22 cellular contexts compared by ENCODE assay signal in genomic region chr1:194026422-194026821, GRCh38.
"Had no signal": no experiment of that assay in that cellular context is flagged by ENCODE, and none has a peak within 500 bp of the region (broad histone marks: within the 10 kb centered on the region; RNA-seq: fewer than 3 reads in every experiment).

No MANE protein-coding gene starts in this region.

- H3K4me3 ChIP-seq: ascending aorta, SJCRH30, SK-N-MC had no signal

- DNase-seq: activated CD4-positive, alpha-beta T cell treated with anti-CD3 and anti-CD28 coated beads, Interleukin-2, amount 10 ng/mL, durations not matched to agents 7 days and 5 days; activated CD4-positive, alpha-beta T cell treated with anti-CD3 and anti-CD28 coated beads, Interleukin-2, amount 50 U/mL, for 48 hours; activated CD8-positive, alpha-beta T cell treated with anti-CD3 and anti-CD28 coated beads, Interleukin-2, amount 10 ng/mL, durations not matched to agents 7 days and 5 days; activated gamma-delta T cell treated with Interleukin-2 at 50 U/mL for 16 hours; activated naive CD4-positive, alpha-beta T cell treated with anti-CD3 and anti-CD28 coated beads, Interleukin-2, amount 10 ng/mL, durations not matched to agents 7 days and 5 days; activated naive CD8-positive, alpha-beta T cell treated with anti-CD3 and anti-CD28 coated beads for 36 hours; activated T-cell treated with anti-CD3 and anti-CD28 coated beads, Interleukin-2, amount 50 U/mL, for 24 hours; amygdala; Kasumi-1; MM.1S; MV-4-11; NCI-H1092; NCI-H1436 treated with DMSO at 0.1 percent for 48 hours; NCI-H1694 treated with DMSO at 0.1 percent for 48 hours; NCI-H2029; NCI-H345; NCI-H524 treated with DMSO at 0.1 percent for 48 hours; SHP77; SJCRH30; T1000 had no signal
